Comparison of ENCODE assay signal across 15 cellular contexts in genomic region chr18:62771494-62771893, GRCh38. TPM values are rescaled to one million over a fixed set of nuclear protein-coding genes. Genes with fewer than 3 reads are reported as not detected.
DNase-seq lines count a peak whose midpoint lies in the region; ATAC-seq lines count a peak whose summit lies in the region.
"Had no signal": no experiment of that assay in that cellular context is flagged by ENCODE, and none has a peak within 500 bp of the region (broad histone marks: within the 10 kb centered on the region; RNA-seq: fewer than 3 reads in every experiment).

No MANE protein-coding gene starts in this region.

- H3K9me3 Mint-ChIP-seq in T-helper 2 cell treated with Interferon-gamma antibody and Interleukin-4, amounts not matched to agents 5 μg/mL and 100 μg/mL, for 36 hours, result peaks cover 3% of the 10 kb centered on the region

- no peaks in the 10 kb centered on the region for H3K9me3 ChIP-seq in thymus (ENCODE audit: control insufficient read depth)
- H3K9me3 ChIP-seq: pancreas, Peyer's patch had no signal

- WGBS in thymus, result 44% methylated on average over 3 of the region's 3 CpGs

- peak; percentile 4 for DNase-seq in stimulated activated CD4-positive, alpha-beta T cell treated with anti-CD3 and anti-CD28 coated beads, Interleukin-1b, Interleukin-23, amount 100 ng/mL, for 48 hours
- DNase-seq in stimulated activated CD4-positive, alpha-beta T cell treated with anti-CD3 and anti-CD28 coated beads, Interleukin-4, amount 100 ng/mL, for 24 hours, result no peak
- no peak for DNase-seq in T-helper 2 cell treated with Interferon-gamma antibody and Interleukin-4, amounts not matched to agents 5 μg/mL and 100 μg/mL, for 36 hours (ENCODE audit: low spot score)
- DNase-seq in activated effector memory CD4-positive, alpha-beta T cell treated with Interleukin-2 at 50 U/mL for 16 hours, result no peak
- DNase-seq: GM23248, NCI-H1694 treated with DMSO at 0.1 percent for 48 hours, NCI-H524, pancreas, Peyer's patch had no signal

- no peak overlapping the region for H3K4me3 ChIP-seq in thymus (ENCODE audit: low read length)
- H3K4me3 ChIP-seq: GM23248, pancreas, Peyer's patch, smooth muscle cell had no signal

- peaks cover 3% of the 10 kb centered on the region for H3K36me3 Mint-ChIP-seq in T-helper 2 cell treated with Interferon-gamma antibody and Interleukin-4, amounts not matched to agents 5 μg/mL and 100 μg/mL, for 36 hours (ENCODE audit: low read depth)

- H3K27me3 ChIP-seq in thymus (ENCODE audit: control insufficient read depth, insufficient read depth), result no peaks in the 10 kb centered on the region
- H3K27me3 ChIP-seq: pancreas, Peyer's patch had no signal

- peak overlapping the region; percentile 16 for H3K4me3 Mint-ChIP-seq in T-helper 2 cell treated with Interferon-gamma antibody and Interleukin-4, amounts not matched to agents 5 μg/mL and 100 μg/mL, for 36 hours
- H3K4me3 Mint-ChIP-seq: WTC11 had no signal

- H3K4me1 Mint-ChIP-seq in T-helper 2 cell treated with Interferon-gamma antibody and Interleukin-4, amounts not matched to agents 5 μg/mL and 100 μg/mL, for 36 hours (ENCODE audit: low read depth), result peaks cover 35% of the 10 kb centered on the region

- H3K27ac ChIP-seq in thymus (ENCODE audit: low read depth), result peak overlapping the region; percentile 4
- H3K27ac ChIP-seq: GM23248, pancreas, Peyer's patch had no signal

- H3K4me1 ChIP-seq in thymus (ENCODE audit: control insufficient read depth, insufficient read depth, low read length), result peaks cover 6% of the 10 kb centered on the region
- H3K4me1 ChIP-seq: Peyer's patch had no signal

- ATAC-seq in HG02623 (IDR thresholded peaks at IDR 0.05; ENCODE audit: unreplicated experiment), result peak; percentile 61
- ATAC-seq in HG02981 (IDR thresholded peaks at IDR 0.05; ENCODE audit: unreplicated experiment), result no peak
- ATAC-seq in GM21576 (IDR thresholded peaks at IDR 0.05; ENCODE audit: unreplicated experiment), result no peak
- ATAC-seq: pancreas, WTC11 had no signal

- H3K27me3 Mint-ChIP-seq in T-helper 2 cell treated with Interferon-gamma antibody and Interleukin-4, amounts not matched to agents 5 μg/mL and 100 μg/mL, for 36 hours (ENCODE audit: low read depth), result no peaks in the 10 kb centered on the region

- H3K36me3 ChIP-seq in thymus (ENCODE audit: control insufficient read depth, insufficient read depth), result no peaks in the 10 kb centered on the region
- H3K36me3 ChIP-seq: pancreas, Peyer's patch had no signal

- H3K27ac Mint-ChIP-seq in T-helper 2 cell treated with Interferon-gamma antibody and Interleukin-4, amounts not matched to agents 5 μg/mL and 100 μg/mL, for 36 hours, result peak overlapping the region; percentile 86

RNA-seq across cellular contexts. Expression of gene PHLPP1, which starts 56.2 kb away (rescaled TPM):
- polyA plus RNA-seq in thymus, result 3.2 TPM
